Comparison of ENCODE assay signal across 26 cellular contexts in genomic region chr1:75811211-75811981, GRCh38. TPM values are rescaled to one million over a fixed set of nuclear protein-coding genes. Genes with fewer than 3 reads are reported as not detected.
DNase-seq lines count a peak whose midpoint lies in the region; ATAC-seq and TF ChIP-seq lines count a peak whose summit lies in the region.
"Had no signal": no experiment of that assay in that cellular context is flagged by ENCODE, and none has a peak within 500 bp of the region (broad histone marks: within the 10 kb centered on the region; RNA-seq: fewer than 3 reads in every experiment).

No MANE protein-coding gene starts in this region.

- peaks cover 0 to 30% of the 10 kb centered on the region in 2 donors for H3K36me3 ChIP-seq in gastrocnemius medialis
- H3K36me3 ChIP-seq: cardiac muscle cell, pancreas, SJSA1, WERI-Rb-1 had no signal

- TF ChIP-seq CTCF in cardiac fibroblast (IDR thresholded peaks at IDR 0.05; ENCODE audit: low read depth, low read length) = no peak
- no peak for TF ChIP-seq CTCF in gastrocnemius medialis (IDR thresholded peaks at IDR 0.05 in 4 of 5, conservative IDR thresholded peaks at IDR 0.05 in 1 of 5)

- no peak for TF ChIP-seq POLR2A in gastrocnemius medialis (IDR thresholded peaks at IDR 0.05)

- intact Hi-C loops in gastrocnemius medialis (cut with DNase I; ENCODE audit: low total_unique reads) = no loop called here

- H3K9me3 ChIP-seq in gastrocnemius medialis = no peaks in the 10 kb centered on the region
- H3K9me3 ChIP-seq: left ventricle myocardium inferior, pancreas, SJSA1 had no signal

- H3K4me1 ChIP-seq in gastrocnemius medialis = no peaks in the 10 kb centered on the region
- H3K4me1 ChIP-seq: left ventricle myocardium inferior, pancreas, SJSA1 had no signal

- H3K27me3 ChIP-seq in gastrocnemius medialis = no peaks in the 10 kb centered on the region
- H3K27me3 ChIP-seq: cardiac muscle cell, pancreas, SJSA1 had no signal

- ATAC-seq in GM19395 (IDR thresholded peaks at IDR 0.05; ENCODE audit: unreplicated experiment) = no peak
- no peak for ATAC-seq in gastrocnemius medialis
- no peak for ATAC-seq in GM21723 (IDR thresholded peaks at IDR 0.05; ENCODE audit: unreplicated experiment)
- ATAC-seq: activated CD8-positive, alpha-beta memory T cell treated with anti-CD3 and anti-CD28 coated beads, Interleukin-2, amount 10 ng/mL, durations not matched to agents 7 days and 5 days; Panc1; pancreas; right cardiac atrium; stimulated activated naive CD8-positive, alpha-beta T cell treated with anti-CD3 and anti-CD28 coated beads, Interleukin-15, Interleukin-2, amounts not matched to agents 100 U/mL and 50 U/mL, for 24 hours had no signal

- H3K4me3 ChIP-seq in cardiac fibroblast (replicated peaks in 1 of 2; ENCODE audit: low read depth in 2 of 2, low read length in 2 of 2) (no peak overlapping the region), gastrocnemius medialis (no peak overlapping the region)
- H3K4me3 ChIP-seq: cardiac muscle cell, left ventricle myocardium inferior, pancreas, SJSA1 had no signal

- H3K27ac ChIP-seq in gastrocnemius medialis = no peak overlapping the region
- H3K27ac ChIP-seq: cardiac muscle cell, left ventricle myocardium inferior, pancreas, SJSA1, WERI-Rb-1 had no signal

- peak; percentile 16 for DNase-seq in Daoy (ENCODE audit: low read depth)
- DNase-seq in LHCN-M2 (ENCODE audit: low read depth) = peak; percentile 21
- peak; percentile 42 to 57 for DNase-seq in cardiac fibroblast (ENCODE audit: low read depth in 2 of 2)
- DNase-seq in kidney tubule cell (ENCODE audit: low spot score) = peak; percentile 34
- no peak for DNase-seq in gastrocnemius medialis
- no peak for DNase-seq in germinal center (ENCODE audit: low spot score)
- DNase-seq: activated CD4-positive, alpha-beta T cell treated with anti-CD3 and anti-CD28 coated beads, Interleukin-2, amount 10 ng/mL, durations not matched to agents 7 days and 5 days; activated CD8-positive, alpha-beta memory T cell treated with anti-CD3 and anti-CD28 coated beads, Interleukin-2, amount 10 ng/mL, durations not matched to agents 7 days and 5 days; activated naive CD4-positive, alpha-beta T cell treated with anti-CD3 and anti-CD28 coated beads, Interleukin-2, amount 10 ng/mL, durations not matched to agents 7 days and 5 days; amniotic stem cell; C1 segment of cervical spinal cord; KBM-7; left ventricle myocardium inferior; NCI-H1436; NCI-H2107; NK-92 treated with Interleukin-12 subunit alpha and Interleukin-12 subunit beta, amount 100 ng/mL, for 24 hours; pancreas; right cardiac atrium; stimulated activated naive CD8-positive, alpha-beta T cell treated with anti-CD3 and anti-CD28 coated beads, Interleukin-15, Interleukin-2, amounts not matched to agents 100 U/mL and 50 U/mL, for 24 hours; WERI-Rb-1 had no signal

- in situ Hi-C loops in gastrocnemius medialis (cut with MboI; ENCODE audit: low sequenced_read_pairs in 4 of 4) = no loop called here

RNA-seq across cellular contexts. Expression of gene MSH4, which starts 14.7 kb away (rescaled TPM):
- 0.06 and 0.34 TPM in 2 replicates for total RNA-seq in Daoy (2014; rRNA removed; shearing (Covaris generic))
- not detected in 2 replicates for total RNA-seq in LHCN-M2 (2014; rRNA removed)
- 0.02 TPM for polyA plus RNA-seq in LHCN-M2 (2012)
- 1 to 10 TPM in 1 of 4 donors, under 1 TPM in 3; 0.15 to 2.2 (median 0.40) TPM for total RNA-seq in gastrocnemius medialis
- polyA plus RNA-seq: cardiac muscle cell, fibroblast of lung had no signal

RNA-seq across cellular contexts. Expression of gene RABGGTB, which starts 25.3 kb away (rescaled TPM):
- 293 and 337 TPM in 2 replicates for total RNA-seq in Daoy (2014; rRNA removed; shearing (Covaris generic))
- 90.5 and 92.2 TPM in 2 replicates for total RNA-seq in LHCN-M2 (2014; rRNA removed)
- polyA plus RNA-seq in LHCN-M2 (2012) = 36.1 TPM
- total RNA-seq in gastrocnemius medialis = 10 to 100 TPM; 48.7 to 74.5 (median 62.6) TPM

Comparison
In these comparisons a context has a peak if more than half of its experiments do, and no peak if none do; other contexts are left out.
1. DNase-seq: peak in Daoy (single experiment), LHCN-M2 (single experiment), cardiac fibroblast (2 of 2) and kidney tubule cell (single experiment); none in gastrocnemius medialis (0 of 2) and germinal center (single experiment).